In the genomic region with DNA sequence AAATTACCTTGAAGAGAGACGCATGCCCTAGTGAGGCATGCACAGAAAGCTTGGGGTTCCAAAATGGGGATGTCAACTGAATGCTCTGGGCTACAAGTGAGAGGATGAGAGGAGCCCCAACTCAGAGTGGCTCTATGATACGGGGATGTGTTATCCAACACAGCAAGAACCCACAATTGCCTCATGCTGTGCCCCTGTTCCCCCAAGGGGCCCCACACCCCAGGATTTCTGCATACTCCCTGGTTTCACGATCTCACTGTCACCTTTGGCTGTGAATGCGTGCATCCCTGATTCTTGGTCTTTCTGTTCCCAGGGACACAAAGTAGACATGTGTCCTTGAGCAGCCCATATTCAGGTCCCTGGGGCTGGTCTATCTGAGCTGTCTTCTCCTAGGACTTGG, we compare ENCODE assay signal across 22 cellular contexts. TPM values are rescaled to one million over a fixed set of nuclear protein-coding genes. Genes with fewer than 3 reads are reported as not detected.
A peak's percentile ranks its signal among the peaks of the same experiment; 100 is the strongest.
DNase-seq lines count a peak whose midpoint lies in the region.
"Had no signal": no experiment of that assay in that cellular context is flagged by ENCODE, and none has a peak within 500 bp of the region (broad histone marks: within the 10 kb centered on the region; RNA-seq: fewer than 3 reads in every experiment).

No MANE protein-coding gene starts in this region.

- peaks cover 43% of the 10 kb centered on the region for H3K4me1 Mint-ChIP-seq in activated naive CD4-positive, alpha-beta T cell treated with anti-CD3 and anti-CD28 coated beads, Interleukin-2, amount 10 ng/mL, durations not matched to agents 7 days and 5 days
- peaks cover 35% of the 10 kb centered on the region for H3K4me1 Mint-ChIP-seq in activated T-helper 2 cell treated with anti-CD3 and anti-CD28 coated beads, Interferon-gamma antibody, Interleukin-2, Interleukin-4, amounts not matched to agents 10 μg/mL and 5 μg/mL and 100 μg/mL, durations not matched to agents 14 hours and 24 hours and 36 hours (ENCODE audit: low read depth)
- H3K4me1 Mint-ChIP-seq: mesothelial cell of epicardium had no signal

- no peak overlapping the region for H3K4me3 Mint-ChIP-seq in activated naive CD4-positive, alpha-beta T cell treated with anti-CD3 and anti-CD28 coated beads, Interleukin-2, amount 10 ng/mL, durations not matched to agents 7 days and 5 days
- H3K4me3 Mint-ChIP-seq in activated T-helper 2 cell treated with anti-CD3 and anti-CD28 coated beads, Interferon-gamma antibody, Interleukin-2, Interleukin-4, amounts not matched to agents 10 μg/mL and 5 μg/mL and 100 μg/mL, durations not matched to agents 14 hours and 24 hours and 36 hours (ENCODE audit: low read depth) = no peak overlapping the region
- H3K4me3 Mint-ChIP-seq: mesothelial cell of epicardium, nephron progenitor cell had no signal

- H3K27ac Mint-ChIP-seq in activated naive CD4-positive, alpha-beta T cell treated with anti-CD3 and anti-CD28 coated beads, Interleukin-2, amount 10 ng/mL, durations not matched to agents 7 days and 5 days = peak overlapping the region; percentile 89
- peak overlapping the region; percentile 89 for H3K27ac Mint-ChIP-seq in activated T-helper 2 cell treated with anti-CD3 and anti-CD28 coated beads, Interferon-gamma antibody, Interleukin-2, Interleukin-4, amounts not matched to agents 10 μg/mL and 5 μg/mL and 100 μg/mL, durations not matched to agents 14 hours and 24 hours and 36 hours
- H3K27ac Mint-ChIP-seq: mesothelial cell of epicardium had no signal

- peaks cover 4% of the 10 kb centered on the region for H3K36me3 Mint-ChIP-seq in activated naive CD4-positive, alpha-beta T cell treated with anti-CD3 and anti-CD28 coated beads, Interleukin-2, amount 10 ng/mL, durations not matched to agents 7 days and 5 days
- H3K36me3 Mint-ChIP-seq in activated T-helper 2 cell treated with anti-CD3 and anti-CD28 coated beads, Interferon-gamma antibody, Interleukin-2, Interleukin-4, amounts not matched to agents 10 μg/mL and 5 μg/mL and 100 μg/mL, durations not matched to agents 14 hours and 24 hours and 36 hours (ENCODE audit: low read depth) = no peaks in the 10 kb centered on the region
- H3K36me3 Mint-ChIP-seq: mesothelial cell of epicardium had no signal

- intact Hi-C loops in activated T-helper 2 cell treated with anti-CD3 and anti-CD28 coated beads, Interferon-gamma antibody, Interleukin-2, Interleukin-4, amounts not matched to agents 10 μg/mL and 5 μg/mL and 100 μg/mL, durations not matched to agents 14 hours and 24 hours and 36 hours (cut with micrococcal nuclease) = no loop called here

- CTCF ChIA-PET in activated naive CD4-positive, alpha-beta T cell treated with anti-CD3 and anti-CD28 coated beads, Interleukin-2, amount 10 ng/mL, durations not matched to agents 7 days and 5 days (lab: Charles Lee) = interaction anchor here (1.0 to 4.0 kb wide), 5 partner anchors 13 to 23 kb away, joined by 3 to 22 read pairs (median 5); no protein-coding TSS in a partner anchor

- no peak for DNase-seq in activated naive CD4-positive, alpha-beta T cell treated with anti-CD3 and anti-CD28 coated beads, Interleukin-2, amount 10 ng/mL, durations not matched to agents 7 days and 5 days
- DNase-seq in activated naive CD4-positive, alpha-beta T cell (lab: John Stamatoyannopoulos, UW) = no peak
- DNase-seq in MV-4-11 (lab: John Stamatoyannopoulos, UW) = peak; percentile 20
- no peak for DNase-seq in activated T-helper 2 cell treated with anti-CD3 and anti-CD28 coated beads, Interferon-gamma antibody, Interleukin-2, Interleukin-4, amounts not matched to agents 10 μg/mL and 5 μg/mL and 100 μg/mL, durations not matched to agents 14 hours and 24 hours and 36 hours (ENCODE audit: low spot score)
- no peak for DNase-seq in T-helper 9 cell
- DNase-seq in pons (ENCODE audit: low spot score) = no peak
- DNase-seq in DMS153 (lab: John Stamatoyannopoulos, UW) = no peak
- DNase-seq: body of pancreas, foreskin melanocyte, hippocampal formation, left ventricle myocardium inferior, NCI-H2081, nephron progenitor cell, Right ventricle myocardium superior, substantia nigra, SW 1271 had no signal

- H3K27me3 Mint-ChIP-seq in activated naive CD4-positive, alpha-beta T cell treated with anti-CD3 and anti-CD28 coated beads, Interleukin-2, amount 10 ng/mL, durations not matched to agents 7 days and 5 days = no peaks in the 10 kb centered on the region
- H3K27me3 Mint-ChIP-seq in activated T-helper 2 cell treated with anti-CD3 and anti-CD28 coated beads, Interferon-gamma antibody, Interleukin-2, Interleukin-4, amounts not matched to agents 10 μg/mL and 5 μg/mL and 100 μg/mL, durations not matched to agents 14 hours and 24 hours and 36 hours (ENCODE audit: low read depth) = no peaks in the 10 kb centered on the region

- H3K9me3 Mint-ChIP-seq in activated naive CD4-positive, alpha-beta T cell treated with anti-CD3 and anti-CD28 coated beads, Interleukin-2, amount 10 ng/mL, durations not matched to agents 7 days and 5 days = no peaks in the 10 kb centered on the region
- no peaks in the 10 kb centered on the region for H3K9me3 Mint-ChIP-seq in activated T-helper 2 cell treated with anti-CD3 and anti-CD28 coated beads, Interferon-gamma antibody, Interleukin-2, Interleukin-4, amounts not matched to agents 10 μg/mL and 5 μg/mL and 100 μg/mL, durations not matched to agents 14 hours and 24 hours and 36 hours
- H3K9me3 Mint-ChIP-seq: activated T-cell treated with anti-CD3 and anti-CD28 coated beads, Interleukin-2, amount 50 U/mL, for 4 hours; mesothelial cell of epicardium had no signal

RNA-seq across cellular contexts. Expression of a gene that starts 29.3 kb away (rescaled TPM):
- total RNA-seq in activated T-helper 2 cell treated with anti-CD3 and anti-CD28 coated beads, Interferon-gamma antibody, Interleukin-2, Interleukin-4, amounts not matched to agents 10 μg/mL and 5 μg/mL and 100 μg/mL, durations not matched to agents 14 hours and 24 hours and 36 hours = not detected in 2 replicates
- total RNA-seq: activated T-cell treated with anti-CD3 and anti-CD28 coated beads, Interleukin-2, amount 50 U/mL, for 4 hours; body of pancreas; chondrocyte; K562; left ventricle myocardium inferior; mesothelial cell of epicardium; sciatic nerve; urinary bladder had no signal

RNA-seq across cellular contexts. Expression of a gene that starts 32.9 kb away (rescaled TPM):
- 0.21 and 0.30 TPM in 2 replicates for total RNA-seq in activated T-helper 2 cell treated with anti-CD3 and anti-CD28 coated beads, Interferon-gamma antibody, Interleukin-2, Interleukin-4, amounts not matched to agents 10 μg/mL and 5 μg/mL and 100 μg/mL, durations not matched to agents 14 hours and 24 hours and 36 hours
